16 cellular contexts compared by ENCODE assay signal in the genomic region with DNA sequence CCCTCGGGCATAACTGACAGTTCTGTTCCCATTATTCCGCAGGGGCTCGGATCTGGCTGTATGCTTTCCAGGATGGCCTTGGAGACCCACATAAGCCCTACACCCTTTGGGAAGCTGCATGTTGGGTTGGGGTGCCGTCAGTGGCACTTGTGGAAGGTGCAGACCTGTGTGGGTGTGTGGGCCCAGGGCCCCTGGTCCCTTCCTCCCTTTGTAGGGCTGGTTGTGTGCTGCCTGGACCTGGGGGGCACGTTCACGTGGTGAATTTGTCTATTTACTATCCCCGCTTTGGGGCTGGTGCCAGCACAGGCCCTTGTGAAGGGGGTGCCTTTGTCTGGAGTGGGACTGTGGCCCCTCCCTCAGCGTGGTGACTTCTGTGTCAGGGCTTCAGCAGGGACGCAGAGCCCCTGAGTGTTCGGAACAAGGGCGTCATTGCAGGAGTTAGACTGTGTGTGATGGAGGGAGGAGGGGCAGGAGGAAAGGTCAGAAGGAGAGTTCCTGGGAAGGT.
"Had no signal": no experiment of that assay in that cellular context is flagged by ENCODE, and none has a peak within 500 bp of the region (broad histone marks: within the 10 kb centered on the region; RNA-seq: fewer than 3 reads in every experiment).

No MANE protein-coding gene starts in this region.

- DNase-seq: effector CD4-positive, alpha-beta T cell; endodermal cell; erythroblast; gastrocnemius medialis; islet precursor cell; left ventricle myocardium inferior; mesendoderm; naive B cell; stimulated activated CD4-positive, alpha-beta T cell treated with anti-CD3 and anti-CD28 coated beads, Interleukin-12 subunit alpha, Interleukin-12 subunit beta, amount 100 ng/mL, for 4 hours; stimulated activated naive CD4-positive, alpha-beta T cell treated with Interleukin-2 at 50 U/mL for 16 hours; trophoblast cell had no signal

- H3K4me1 ChIP-seq: gastrocnemius medialis had no signal

- FAIRE-seq: endothelial cell of umbilical vein had no signal

- H3K36me3 ChIP-seq: gastrocnemius medialis had no signal

- ATAC-seq: gastrocnemius medialis had no signal

- H3K4me3 ChIP-seq: coronary artery, gastrocnemius medialis, heart right ventricle, left ventricle myocardium inferior, lung, skin epidermis had no signal

- H3K9me3 ChIP-seq: gastrocnemius medialis, heart right ventricle, left ventricle myocardium inferior had no signal

- H3K27ac ChIP-seq: coronary artery, gastrocnemius medialis, left ventricle myocardium inferior, skin epidermis had no signal

- H3K27me3 ChIP-seq: gastrocnemius medialis, heart right ventricle had no signal
